ENCODE assay signal across 1 cellular context in the genomic region with DNA sequence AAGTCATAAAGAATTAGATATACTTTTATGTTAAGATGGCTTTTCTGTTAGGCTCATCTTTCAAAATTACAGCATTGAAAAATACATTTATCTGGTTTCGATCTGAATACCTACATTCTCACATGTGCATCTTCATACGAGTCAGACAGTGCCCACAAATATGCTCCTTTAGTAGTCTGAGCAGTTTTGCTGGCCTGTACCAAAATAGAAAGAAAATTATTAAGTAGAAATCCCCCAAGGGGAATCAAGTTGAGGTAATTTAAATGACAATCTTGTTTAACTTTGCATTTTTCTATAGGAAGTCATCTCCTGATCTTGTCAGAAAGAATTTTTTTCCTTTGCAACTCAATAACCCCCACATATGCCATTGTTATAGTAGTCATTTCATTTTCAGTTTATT.
A peak's percentile ranks its signal among the peaks of the same experiment; 100 is the strongest.
TF ChIP-seq lines count a peak whose summit lies in the region.

No MANE protein-coding gene starts in this region.

TF ChIP-seq in GM12878, 131 proteins besides CTCF, POLR2A, EP300 and RAD21 (continued from another document):
- 0 out of 2 replicates have a peak, but pooled peaks have one; percentile 42 for TF ChIP-seq ATF2 (IDR thresholded peaks at IDR 0.05; ENCODE audit: low read length)
- TF ChIP-seq, protein P1, sequence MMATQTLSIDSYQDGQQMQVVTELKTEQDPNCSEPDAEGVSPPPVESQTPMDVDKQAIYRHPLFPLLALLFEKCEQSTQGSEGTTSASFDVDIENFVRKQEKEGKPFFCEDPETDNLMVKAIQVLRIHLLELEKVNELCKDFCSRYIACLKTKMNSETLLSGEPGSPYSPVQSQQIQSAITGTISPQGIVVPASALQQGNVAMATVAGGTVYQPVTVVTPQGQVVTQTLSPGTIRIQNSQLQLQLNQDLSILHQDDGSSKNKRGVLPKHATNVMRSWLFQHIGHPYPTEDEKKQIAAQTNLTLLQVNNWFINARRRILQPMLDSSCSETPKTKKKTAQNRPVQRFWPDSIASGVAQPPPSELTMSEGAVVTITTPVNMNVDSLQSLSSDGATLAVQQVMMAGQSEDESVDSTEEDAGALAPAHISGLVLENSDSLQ (IDR thresholded peaks at IDR 0.05) = no peak
- TF ChIP-seq RUNX3 (IDR thresholded peaks at IDR 0.05; ENCODE audit: low read length) = peak; percentile 46; the same call in 1 of the 2 replicates
- TF ChIP-seq NFXL1 (IDR thresholded peaks at IDR 0.05; ENCODE audit: borderline replicate concordance) = no peak
- no peak for TF ChIP-seq CBFB (IDR thresholded peaks at IDR 0.05; ENCODE audit: low read depth)
- TF ChIP-seq FOXM1 (IDR thresholded peaks at IDR 0.05; ENCODE audit: low read depth, low read length) = peak; percentile 50; the same call in 1 of the 2 replicates
TF ChIP-seq in GM12878: peak in this region for 7.
